In genomic region chr17:4949321-4950074, GRCh38 we compare ENCODE assay signal across 8 cellular contexts. TPM values are rescaled to one million over a fixed set of nuclear protein-coding genes. Genes with fewer than 3 reads are reported as not detected.
DNase-seq lines count a peak whose midpoint lies in the region; ATAC-seq and TF ChIP-seq lines count a peak whose summit lies in the region.

No MANE protein-coding gene starts in this region.

- H3K4me1 ChIP-seq in gastroesophageal sphincter (peaks cover 0 to 73% (median 35%) of the 10 kb centered on the region in 3 donors), neutrophil (ENCODE audit: control insufficient read depth in 1 of 2, insufficient read depth in 1 of 2, low read depth in 1 of 2, low read length in 1 of 2) (peaks cover 52 to 63% of the 10 kb centered on the region in 2 experiments)

- H3K9me3 Mint-ChIP-seq in type B pancreatic cell, result no peaks in the 10 kb centered on the region

- DNase-seq in AG04449 (ENCODE audit: low read depth, low spot score), result no peak
- DNase-seq in SHP77 (lab: John Stamatoyannopoulos, UW), result peak; percentile 74 to 86
- DNase-seq in activated naive CD4-positive, alpha-beta T cell (lab: John Stamatoyannopoulos, UW), result peak; percentile 60 to 68 (median 63)
- DNase-seq in type B pancreatic cell (ENCODE audit: extremely low spot score, unreplicated experiment), result no peak

- no peak for TF ChIP-seq EP300 in gastroesophageal sphincter (IDR thresholded peaks at IDR 0.05)

- CTCF ChIA-PET in AG04449 (lab: Yijun Ruan, JAX), result interaction anchor here (1.6 kb wide), 1 partner anchor 38 kb away, joined by 4 read pairs; the partner anchor contains the start of gene CAMTA2

- H3K36me3 ChIP-seq in gastroesophageal sphincter, result peaks cover 0 to 23% of the 10 kb centered on the region in 2 donors
- peaks cover 21% of the 10 kb centered on the region for H3K36me3 ChIP-seq in neutrophil

- peak overlapping the region; percentile 99 for H3K4me3 ChIP-seq in AG04449 (ENCODE audit: low read depth, low read length)
- H3K4me3 ChIP-seq in gastroesophageal sphincter, result peak overlapping the region; percentile 59 to 100
- peak overlapping the region; percentile 99 for H3K4me3 ChIP-seq in neutrophil (ENCODE audit: low read depth in 1 of 2, low read length in 1 of 2)

- peak overlapping the region; percentile 79 to 98 (median 97) for H3K27ac ChIP-seq in gastroesophageal sphincter
- H3K27ac ChIP-seq in neutrophil, result peak overlapping the region; percentile 96

- TF ChIP-seq POLR2A in gastroesophageal sphincter (IDR thresholded peaks at IDR 0.05), result peak in 1 of 2 donors; percentile 3

- WGBS in gastroesophageal sphincter (ENCODE audit: low coverage in 1 of 2), 2 donors, result no CpG with 5 or more reads among the region's 75 CpGs

- peak; percentile 33 for ATAC-seq in GM18867 (IDR thresholded peaks at IDR 0.05; ENCODE audit: unreplicated experiment)
- ATAC-seq in HG03378 (IDR thresholded peaks at IDR 0.05; ENCODE audit: unreplicated experiment), result peak; percentile 37
- ATAC-seq in gastroesophageal sphincter, result peak; percentile 32

- H3K27ac Mint-ChIP-seq in type B pancreatic cell, result peak overlapping the region; percentile 97

- POLR2A ChIA-PET in AG04449 (lab: Yijun Ruan, JAX), result interaction anchor here (1.5 to 6.9 kb wide), 4 partner anchors 8 to 17 kb away, joined by 5 to 119 read pairs (median 80); partner anchors contain the start of genes RNF167, SLC25A11 and SPAG7

- H3K4me1 Mint-ChIP-seq in type B pancreatic cell (ENCODE audit: unreplicated experiment), result peaks cover 36% of the 10 kb centered on the region

- no peaks in the 10 kb centered on the region for H3K9me3 ChIP-seq in gastroesophageal sphincter
- H3K9me3 ChIP-seq in neutrophil, result no peaks in the 10 kb centered on the region

- no peaks in the 10 kb centered on the region for H3K27me3 Mint-ChIP-seq in type B pancreatic cell

- peaks cover 13% of the 10 kb centered on the region for H3K36me3 Mint-ChIP-seq in type B pancreatic cell

- no peak for TF ChIP-seq CTCF in AG04449 (IDR thresholded peaks at IDR 0.05; ENCODE audit: insufficient read depth, low read length, missing control alignments)
- no peak for TF ChIP-seq CTCF in gastroesophageal sphincter (IDR thresholded peaks at IDR 0.05)
- no peak for TF ChIP-seq CTCF in neutrophil (IDR thresholded peaks at IDR 0.05)
- no peak for TF ChIP-seq CTCF in type B pancreatic cell (conservative IDR thresholded peaks at IDR 0.05)

- H3K4me3 Mint-ChIP-seq in type B pancreatic cell, result peak overlapping the region; percentile 96

- H3K27me3 ChIP-seq in gastroesophageal sphincter (no peaks in the 10 kb centered on the region), neutrophil (no peaks in the 10 kb centered on the region)

RNA-seq across cellular contexts. Expression of gene PFN1, which starts 1.2 kb away (rescaled TPM):
- 1,000 to 10,000 TPM in 2 of 4 donors, 100 to 1,000 TPM in 2; 920 to 1,441 (median 1,060) TPM for total RNA-seq in gastroesophageal sphincter
- total RNA-seq in type B pancreatic cell (ENCODE audit: low replicate concordance), result 404 and 455 TPM in 2 replicates

RNA-seq across cellular contexts. Expression of gene ENO3, which starts 1.4 kb away (rescaled TPM):
- total RNA-seq in gastroesophageal sphincter (10 to 100 TPM in 2 of 4 donors, 1 to 10 TPM in 2; 1.5 to 16.2 (median 7.6) TPM), type B pancreatic cell (ENCODE audit: low replicate concordance) (4.8 and 24.0 TPM in 2 replicates)

RNA-seq across cellular contexts. Expression of gene RNF167, which starts 9.4 kb away (rescaled TPM):
- 10 to 100 TPM; 67.3 to 98.8 (median 85.9) TPM for total RNA-seq in gastroesophageal sphincter
- total RNA-seq in type B pancreatic cell (ENCODE audit: low replicate concordance), result 98.8 and 132 TPM in 2 replicates

RNA-seq across cellular contexts. Expression of gene SLC25A11, which starts 9.7 kb away (rescaled TPM):
- total RNA-seq in gastroesophageal sphincter (10 to 100 TPM; 28.7 to 58.9 (median 46.8) TPM), type B pancreatic cell (ENCODE audit: low replicate concordance) (60.2 and 63.6 TPM in 2 replicates)

RNA-seq across cellular contexts. Expression of gene GP1BA, which starts 17.4 kb away (rescaled TPM):
- under 1 TPM in 1 of 4 donors, not detected in 3; 0.19 TPM for total RNA-seq in gastroesophageal sphincter
- not detected in 2 replicates for total RNA-seq in type B pancreatic cell (ENCODE audit: low replicate concordance)

Comparison
In these comparisons a context has a peak if more than half of its experiments do, and no peak if none do; other contexts are left out.
1. DNase-seq: peak in SHP77 (2 of 2) and activated naive CD4-positive, alpha-beta T cell (4 of 4); none in AG04449 (single experiment) and type B pancreatic cell (single experiment).
2. Peak in every context shown above with its lines, with median percentiles within 50 percentile points of each other: H3K4me3 ChIP-seq and ATAC-seq.